ENCODE assay signal across 26 cellular contexts in the genomic region with DNA sequence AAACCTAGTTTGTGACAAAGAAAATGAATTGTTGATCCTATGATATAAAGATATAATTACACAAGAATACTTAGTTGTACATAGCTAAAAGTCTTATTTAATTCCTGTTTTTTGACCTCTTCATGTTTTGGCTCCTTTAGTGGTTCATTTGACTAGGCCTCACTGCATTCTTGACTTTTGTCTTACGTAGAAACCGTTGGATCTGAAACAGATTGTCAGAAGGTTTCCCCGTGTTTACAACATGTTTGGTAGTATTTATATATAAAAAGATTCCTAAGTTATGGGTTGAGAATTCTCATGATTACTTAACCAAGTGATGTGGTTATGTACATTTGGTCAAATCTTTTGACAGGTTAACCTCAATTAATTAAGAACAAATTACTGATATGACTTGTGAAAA.
"Had no signal": no experiment of that assay in that cellular context is flagged by ENCODE, and none has a peak within 500 bp of the region (broad histone marks: within the 10 kb centered on the region; RNA-seq: fewer than 3 reads in every experiment).

No MANE protein-coding gene starts in this region.

- H3K9me3 ChIP-seq: heart right ventricle, mucosa of descending colon, neutrophil, right atrium auricular region, sigmoid colon, testis, tibial artery had no signal

- H3K9me3 Mint-ChIP-seq: natural killer cell treated with Interleukin-12 subunit alpha and Interleukin-12 subunit beta and Interleukin-15 and Interleukin-18, amount 100 ng/mL, for 72 hours; neural crest cell; stimulated activated effector memory CD8-positive, alpha-beta T cell treated with anti-CD3 and anti-CD28 coated beads, Interleukin-12 subunit alpha, Interleukin-12 subunit beta, amount 100 ng/mL, for 72 hours had no signal

- H3K4me3 Mint-ChIP-seq: mesothelial cell of epicardium; naive B cell; natural killer cell treated with Interleukin-12 subunit alpha and Interleukin-12 subunit beta and Interleukin-15 and Interleukin-18, amount 100 ng/mL, for 72 hours; neural crest cell; stimulated activated effector memory CD8-positive, alpha-beta T cell treated with anti-CD3 and anti-CD28 coated beads, Interleukin-12 subunit alpha, Interleukin-12 subunit beta, amount 100 ng/mL, for 72 hours; type B pancreatic cell had no signal

- H3K36me3 ChIP-seq: heart right ventricle, neutrophil, right atrium auricular region, sigmoid colon, tibial artery had no signal

- H3K9ac ChIP-seq: parathyroid adenoma had no signal

- H3K79me2 ChIP-seq: parathyroid adenoma had no signal

- H3K27me3 Mint-ChIP-seq: naive B cell; natural killer cell treated with Interleukin-12 subunit alpha and Interleukin-12 subunit beta and Interleukin-15 and Interleukin-18, amount 100 ng/mL, for 72 hours; progenitor cell of endocrine pancreas; type B pancreatic cell had no signal

- H3K4me1 Mint-ChIP-seq: naive B cell; stimulated activated effector memory CD8-positive, alpha-beta T cell treated with anti-CD3 and anti-CD28 coated beads, Interleukin-12 subunit alpha, Interleukin-12 subunit beta, amount 100 ng/mL, for 72 hours had no signal

- H3K36me3 Mint-ChIP-seq: mesothelial cell of epicardium; natural killer cell treated with Interleukin-12 subunit alpha and Interleukin-12 subunit beta and Interleukin-15 and Interleukin-18, amount 100 ng/mL, for 72 hours; stimulated activated effector memory CD8-positive, alpha-beta T cell treated with anti-CD3 and anti-CD28 coated beads, Interleukin-12 subunit alpha, Interleukin-12 subunit beta, amount 100 ng/mL, for 72 hours; type B pancreatic cell had no signal

- ATAC-seq: heart right ventricle; mucosa of descending colon; natural killer cell treated with Interleukin-12 subunit alpha and Interleukin-12 subunit beta and Interleukin-15 and Interleukin-18, amount 100 ng/mL, for 72 hours; stimulated activated effector memory CD8-positive, alpha-beta T cell treated with anti-CD3 and anti-CD28 coated beads, Interleukin-12 subunit alpha, Interleukin-12 subunit beta, amount 100 ng/mL, for 72 hours; stimulated activated naive CD8-positive, alpha-beta T cell treated with anti-CD3 and anti-CD28 coated beads, Interleukin-15, Interleukin-2, amounts not matched to agents 100 U/mL and 50 U/mL, for 24 hours had no signal

- H3K4me3 ChIP-seq: dorsolateral prefrontal cortex, heart right ventricle, mucosa of descending colon, right atrium auricular region, sigmoid colon, testis, tibial artery had no signal

- DNase-seq: dorsolateral prefrontal cortex; effector CD4-positive, alpha-beta T cell; foreskin melanocyte; glutamatergic neuron; heart right ventricle; hippocampal formation; islet precursor cell; mesenchymal stem cell; mucosa of descending colon; naive B cell; sigmoid colon; stimulated activated CD4-positive, alpha-beta T cell treated with anti-CD3 and anti-CD28 coated beads, Interleukin-2, amount 100 ng/mL, for 24 hours; stimulated activated CD4-positive, alpha-beta T cell treated with anti-CD3 and anti-CD28 coated beads, Interleukin-4, amount 100 ng/mL, for 24 hours; stimulated activated naive CD8-positive, alpha-beta T cell treated with anti-CD3 and anti-CD28 coated beads, Interleukin-15, Interleukin-2, amounts not matched to agents 100 U/mL and 50 U/mL, for 24 hours; substantia nigra; testis; tibial artery had no signal

- H3K27ac Mint-ChIP-seq: mesothelial cell of epicardium; naive B cell; natural killer cell treated with Interleukin-12 subunit alpha and Interleukin-12 subunit beta and Interleukin-15 and Interleukin-18, amount 100 ng/mL, for 72 hours; progenitor cell of endocrine pancreas; stimulated activated effector memory CD8-positive, alpha-beta T cell treated with anti-CD3 and anti-CD28 coated beads, Interleukin-12 subunit alpha, Interleukin-12 subunit beta, amount 100 ng/mL, for 72 hours; type B pancreatic cell had no signal

- H3K4me1 ChIP-seq: heart right ventricle, parathyroid adenoma, right atrium auricular region, sigmoid colon, testis, tibial artery had no signal

- H3K27ac ChIP-seq: dorsolateral prefrontal cortex, heart right ventricle, neutrophil, parathyroid adenoma, right atrium auricular region, sigmoid colon, testis, tibial artery had no signal

- H2AFZ ChIP-seq: parathyroid adenoma had no signal

- H3K27me3 ChIP-seq: dorsolateral prefrontal cortex, heart right ventricle, neutrophil, right atrium auricular region, sigmoid colon, testis, tibial artery had no signal
